22 cellular contexts compared by ENCODE assay signal in genomic region chr10:129106314-129106713, GRCh38.
A peak's percentile ranks its signal among the peaks of the same experiment; 100 is the strongest.
DNase-seq lines count a peak whose midpoint lies in the region; ATAC-seq, FAIRE-seq and TF ChIP-seq lines count a peak whose summit lies in the region.
"Had no signal": no experiment of that assay in that cellular context is flagged by ENCODE, and none has a peak within 500 bp of the region (broad histone marks: within the 10 kb centered on the region; RNA-seq: fewer than 3 reads in every experiment).

No MANE protein-coding gene starts in this region.

- TF ChIP-seq RAD21 in A549 (conservative IDR thresholded peaks at IDR 0.05 in 1 of 2, IDR thresholded peaks at IDR 0.05 in 1 of 2), result no peak
- no peak for TF ChIP-seq RAD21 in K562 (CRISPR knock-in tag; conservative IDR thresholded peaks at IDR 0.05 in 1 of 2, IDR thresholded peaks at IDR 0.05 in 1 of 2)

- H3K36me3 Mint-ChIP-seq in CD4-positive, CD25-positive, alpha-beta regulatory T cell, result peaks cover 4% of the 10 kb centered on the region
- no peaks in the 10 kb centered on the region; the same call in 1 of the 2 replicates for H3K36me3 Mint-ChIP-seq in HFFc6 (ENCODE audit: low read depth)

- no peak for FAIRE-seq in A549 (lab: Jason Lieb, UNC)
- no peak for FAIRE-seq in K562 (lab: Jason Lieb, UNC)
- FAIRE-seq: D721Med, GM12878, GM19239 had no signal

- H3K9me3 ChIP-seq in A549, result no peaks in the 10 kb centered on the region
- H3K9me3 ChIP-seq in CD4-positive, CD25-positive, alpha-beta regulatory T cell (ENCODE audit: control insufficient read depth in 2 of 2, low read length in 2 of 2), result no peaks in the 10 kb centered on the region
- no peaks in the 10 kb centered on the region for H3K9me3 ChIP-seq in K562 (replicated peaks; ENCODE audit: control insufficient read depth, insufficient read depth, low read depth, low read length)
- H3K9me3 ChIP-seq in tibial artery, result no peaks in the 10 kb centered on the region
- H3K9me3 ChIP-seq: BLaER1 had no signal

- TF ChIP-seq POLR2A in A549 (IDR thresholded peaks at IDR 0.05; ENCODE audit: low read length), result no peak
- no peak for TF ChIP-seq POLR2A in K562 (conservative IDR thresholded peaks at IDR 0.05)

- no peaks in the 10 kb centered on the region for H4K20me1 ChIP-seq in K562 (replicated peaks; ENCODE audit: control insufficient read depth, insufficient read depth, low read length)
- H4K20me1 ChIP-seq: BLaER1 had no signal

- WGBS in A549 (ENCODE audit: missing lambda C conversion rate), result 22% methylated on average over 4 of the region's 4 CpGs
- 0% methylated on average over 4 of the region's 4 CpGs for WGBS in K562 (ENCODE audit: insufficient coverage, low coverage, missing lambda C conversion rate)

- H2AFZ ChIP-seq in K562 (ENCODE audit: low read depth, low read length), result no peak overlapping the region
- H2AFZ ChIP-seq: GM23338 had no signal

- no peaks in the 10 kb centered on the region for H3K36me3 ChIP-seq in CD4-positive, CD25-positive, alpha-beta regulatory T cell (ENCODE audit: control insufficient read depth, insufficient read depth, low read length)
- H3K36me3 ChIP-seq in K562 (ENCODE audit: control insufficient read depth, insufficient read depth, low read length), result no peaks in the 10 kb centered on the region
- no peaks in the 10 kb centered on the region for H3K36me3 ChIP-seq in tibial artery
- H3K36me3 ChIP-seq: BLaER1 had no signal

- H3K9me3 Mint-ChIP-seq in CD4-positive, CD25-positive, alpha-beta regulatory T cell, result peaks cover 0 to 3% (median 0%) of the 10 kb centered on the region in 7 donors
- H3K9me3 Mint-ChIP-seq in HFFc6, result peaks cover 75% of the 10 kb centered on the region
- H3K9me3 Mint-ChIP-seq: CD4-positive, alpha-beta T cell; CD8-positive, alpha-beta memory T cell; GM23338; H9 had no signal

- intact Hi-C loops in K562 (cut with micrococcal nuclease), result no loop called here
- intact Hi-C loops in tibial artery (cut with DNase I; ENCODE audit: low total_unique reads), result no loop called here

- peak overlapping the region in 2 of 3 donors; percentile 59 to 99 for H3K27ac Mint-ChIP-seq in CD4-positive, CD25-positive, alpha-beta regulatory T cell
- H3K27ac Mint-ChIP-seq in HFFc6, result no peak overlapping the region
- H3K27ac Mint-ChIP-seq: B cell; CD4-positive, alpha-beta T cell; CD8-positive, alpha-beta memory T cell; GM23338 had no signal

- DNase-seq in A549 (ENCODE audit: low read depth in 1 of 2, low spot score in 1 of 2), result no peak
- DNase-seq in CD4-positive, CD25-positive, alpha-beta regulatory T cell, result no peak
- no peak for DNase-seq in K562 (ENCODE audit: extremely low read depth in 1 of 4, low spot score in 3 of 4)
- no peak for DNase-seq in HFFc6
- no peak for DNase-seq in tibial artery
- no peak for DNase-seq in cerebellum (ENCODE audit: low spot score)
- DNase-seq: 8988T; CD4-positive, alpha-beta T cell; CD8-positive, alpha-beta memory T cell; DMS 273 treated with DMSO at 0.1 percent for 48 hours; DMS79; EL; GDM1; H9 had no signal

- H3K27me3 Mint-ChIP-seq in CD4-positive, CD25-positive, alpha-beta regulatory T cell, result no peaks in the 10 kb centered on the region
- no peaks in the 10 kb centered on the region; the same call in 1 of the 2 replicates for H3K27me3 Mint-ChIP-seq in HFFc6 (ENCODE audit: insufficient read depth)
- H3K27me3 Mint-ChIP-seq: CD4-positive, alpha-beta T cell had no signal

- no peaks in the 10 kb centered on the region for H3K79me2 ChIP-seq in K562 (ENCODE audit: control insufficient read depth, insufficient read depth, low read length)

- POLR2A ChIA-PET in A549 (lab: Yijun Ruan, JAX) (no interaction called here), K562 (lab: Yijun Ruan, JAX) (interaction anchor here (0.6 kb wide), 1 partner anchor 17 kb away, joined by 3 read pairs; no protein-coding TSS in a partner anchor)

- H3K4me3 Mint-ChIP-seq in CD4-positive, CD25-positive, alpha-beta regulatory T cell, result no peak overlapping the region
- H3K4me3 Mint-ChIP-seq in HFFc6, result no peak overlapping the region
- H3K4me3 Mint-ChIP-seq: B cell; CD4-positive, alpha-beta T cell; CD8-positive, alpha-beta memory T cell; GM23338; H9 had no signal

- TF ChIP-seq CTCF in A549 (IDR thresholded peaks at IDR 0.05) (no peak), K562 (IDR thresholded peaks at IDR 0.05 in 2 of 3, conservative IDR thresholded peaks at IDR 0.05 in 1 of 3; ENCODE audit: insufficient read depth in 2 of 3, low read depth in 1 of 3, low read length in 3 of 3) (no peak), HFFc6 (IDR thresholded peaks at IDR 0.05) (no peak), tibial artery (IDR thresholded peaks at IDR 0.05) (no peak)

- H3K4me3 ChIP-seq in A549 (no peak overlapping the region), K562 (no peak overlapping the region), tibial artery (no peak overlapping the region)
- no peak overlapping the region for H3K4me3 ChIP-seq in CD4-positive, CD25-positive, alpha-beta regulatory T cell (ENCODE audit: low read depth, low read length)
- H3K4me3 ChIP-seq: BLaER1, GM12878, GM23338 had no signal

- H3K4me1 ChIP-seq in A549 (no peaks in the 10 kb centered on the region), K562 (replicated peaks in 1 of 2; ENCODE audit: control insufficient read depth in 2 of 2, insufficient read depth in 2 of 2, low read length in 2 of 2) (no peaks in the 10 kb centered on the region), tibial artery (peaks cover 0 to 31% (median 6%) of the 10 kb centered on the region in 4 donors)
- peaks cover 40% of the 10 kb centered on the region for H3K4me1 ChIP-seq in CD4-positive, CD25-positive, alpha-beta regulatory T cell (ENCODE audit: control insufficient read depth, insufficient read depth, low read length, poor library complexity, severe bottlenecking)
- H3K4me1 ChIP-seq: BLaER1 had no signal

- TF ChIP-seq EP300 in A549 (IDR thresholded peaks at IDR 0.05) (no peak), K562 (IDR thresholded peaks at IDR 0.05; ENCODE audit: low read length) (no peak)

- no peaks in the 10 kb centered on the region for H3K27me3 ChIP-seq in CD4-positive, CD25-positive, alpha-beta regulatory T cell (ENCODE audit: control insufficient read depth, insufficient read depth, low read length)
- peaks cover 0 to 13% of the 10 kb centered on the region in 2 experiments; a peak in 3 of 5 replicates for H3K27me3 ChIP-seq in K562 (ENCODE audit: control insufficient read depth in 2 of 2, insufficient read depth in 2 of 2, low read length in 2 of 2)
- H3K27me3 ChIP-seq in tibial artery, result no peaks in the 10 kb centered on the region
- H3K27me3 ChIP-seq: BLaER1 had no signal

- in situ Hi-C loops in K562 (cut with MboI), result no loop called here

- no peaks in the 10 kb centered on the region for H3K9me1 ChIP-seq in K562 (ENCODE audit: control insufficient read depth, insufficient read depth, low read length)

- no peak overlapping the region for H3K9ac ChIP-seq in K562 (ENCODE audit: insufficient read depth in 1 of 2, low read depth in 2 of 2, low read length in 2 of 2)
- H3K9ac ChIP-seq: BLaER1 had no signal

- H3K27ac ChIP-seq in A549 (no peak overlapping the region), K562 (ENCODE audit: extremely low read depth, low read depth, low read length) (no peak overlapping the region), tibial artery (no peak overlapping the region)
- no peak overlapping the region for H3K27ac ChIP-seq in CD4-positive, CD25-positive, alpha-beta regulatory T cell (ENCODE audit: insufficient read depth, low read length, poor library complexity, severe bottlenecking)
- H3K27ac ChIP-seq: BLaER1, C4-2B had no signal

- H3K4me1 Mint-ChIP-seq in CD4-positive, CD25-positive, alpha-beta regulatory T cell, result peaks cover 11 to 81% (median 39%) of the 10 kb centered on the region in 4 donors
- H3K4me1 Mint-ChIP-seq in HFFc6 (ENCODE audit: low read depth), result no peaks in the 10 kb centered on the region
- H3K4me1 Mint-ChIP-seq: B cell, GM23338, H9 had no signal

- ATAC-seq in A549 (no peak), K562 (no peak)
- ATAC-seq in CD4-positive, CD25-positive, alpha-beta regulatory T cell (ENCODE audit: low read depth in 2 of 2), result no peak
- ATAC-seq: GM12878, GM23338, HCT116 had no signal

- H3K4me2 ChIP-seq in A549 (no peak overlapping the region), K562 (ENCODE audit: insufficient read depth, low read length) (no peak overlapping the region)
- H3K4me2 ChIP-seq: BLaER1, GM23338 had no signal

- no TSS peak for BruUV-seq in K562 (replicated peaks; lab: Mats Ljungman, UMichigan)

- CTCF ChIA-PET in A549 (lab: Yijun Ruan, JAX) (no interaction called here), K562 (lab: Yijun Ruan, JAX; ENCODE audit: low intra/inter-chr PET ratio) (no interaction called here)

TF ChIP-seq in A549, 52 proteins besides CTCF, POLR2A, EP300 and RAD21 (continues in another document):
- TF ChIP-seq HOXB13 (CRISPR knock-in tag; IDR thresholded peaks at IDR 0.05; ENCODE audit: low read depth) (no peak), HMGXB4 (CRISPR knock-in tag; IDR thresholded peaks at IDR 0.05; ENCODE audit: borderline replicate concordance) (no peak)

TF ChIP-seq in K562, 482 proteins besides CTCF, POLR2A, EP300 and RAD21:
- TF ChIP-seq ZNF316 (IDR thresholded peaks at IDR 0.05) (0 out of 2 replicates have a peak, but pooled peaks have one; percentile 40), MAFG (tag; conservative IDR thresholded peaks at IDR 0.05) (0 out of 2 replicates have a peak, but pooled peaks have one; percentile 38), NFIX (CRISPR knock-in tag; IDR thresholded peaks at IDR 0.05; ENCODE audit: low read depth) (no peak), CTBP1 (IDR thresholded peaks at IDR 0.05; ENCODE audit: borderline replicate concordance) (no peak), USF1 (CRISPR knock-in tag; IDR thresholded peaks at IDR 0.05) (no peak), JUNB (CRISPR knock-in tag; conservative IDR thresholded peaks at IDR 0.05) (no peak), C11orf30 (IDR thresholded peaks at IDR 0.05; ENCODE audit: low read depth) (peak; percentile 20; the same call in 1 of the 2 replicates), FIP1L1 (IDR thresholded peaks at IDR 0.05; ENCODE audit: low read depth, low read length, poor library complexity, severe bottlenecking) (no peak), MAFF (IDR thresholded peaks at IDR 0.05; ENCODE audit: low read length) (peak; percentile 48)
TF ChIP-seq in K562: peak in this region for 4.

Comparison
In these comparisons a context has a peak if more than half of its experiments do, and no peak if none do; other contexts are left out.
1. Of the 35 proteins assayed by ChIP-seq in both K562 and A549: peak only in K562: none; only in A549: MAFK; in both: none; in neither: 34.